In genomic region chr1:213564215-213564659, GRCh38 we compare ENCODE assay signal across 8 cellular contexts.
A peak's percentile ranks its signal among the peaks of the same experiment; 100 is the strongest.
DNase-seq lines count a peak whose midpoint lies in the region; ATAC-seq, FAIRE-seq and TF ChIP-seq lines count a peak whose summit lies in the region.

No MANE protein-coding gene starts in this region.

- POLR2A ChIA-PET in CD8-positive, alpha-beta memory T cell (lab: Charles Lee) = no interaction called here

- no peaks in the 10 kb centered on the region for H3K4me1 Mint-ChIP-seq in CD8-positive, alpha-beta memory T cell

- H3K4me3 Mint-ChIP-seq in CD8-positive, alpha-beta memory T cell = no peak overlapping the region

- H3K27ac Mint-ChIP-seq in CD8-positive, alpha-beta memory T cell = no peak overlapping the region

- H3K9ac ChIP-seq in DND-41 (ENCODE audit: low read depth, low read length) (no peak overlapping the region), MM.1S (ENCODE audit: low read length) (no peak overlapping the region)

- no peak for FAIRE-seq in GM19239 (lab: Jason Lieb, UNC)

- H2AFZ ChIP-seq in DND-41 (ENCODE audit: low read depth, low read length) (no peak overlapping the region), MM.1S (ENCODE audit: low read length) (no peak overlapping the region)

- CTCF ChIA-PET in CD8-positive, alpha-beta memory T cell (lab: Charles Lee) = no interaction called here

- H3K9me3 Mint-ChIP-seq in CD8-positive, alpha-beta memory T cell = peaks cover 2 to 26% (median 16%) of the 10 kb centered on the region in 5 donors

- no peaks in the 10 kb centered on the region for H3K79me2 ChIP-seq in DND-41 (ENCODE audit: insufficient read depth, low read length)
- H3K79me2 ChIP-seq in MM.1S (ENCODE audit: low read length) = no peaks in the 10 kb centered on the region

- H3K4me1 ChIP-seq in DND-41 (ENCODE audit: insufficient read depth, low read length) (no peaks in the 10 kb centered on the region), MM.1S (ENCODE audit: low read length) (no peaks in the 10 kb centered on the region)
- H3K4me1 ChIP-seq in CD8-positive, alpha-beta memory T cell (ENCODE audit: insufficient read depth, low read length) = no peaks in the 10 kb centered on the region

- ATAC-seq in DND-41 (ENCODE audit: insufficient read depth, low read depth) (no peak), HG03571 (IDR thresholded peaks at IDR 0.05; ENCODE audit: unreplicated experiment) (no peak)

- DNase-seq in DND-41 (no peak), MM.1S (peak; percentile 34), SHP77 (lab: John Stamatoyannopoulos, UW) (peak; percentile 49 to 59), kidney epithelial cell (ENCODE audit: low read depth) (no peak), GM19239 (ENCODE audit: insufficient read length, low spot score) (no peak), GM19240 (ENCODE audit: insufficient read length, low spot score) (no peak)
- DNase-seq in CD8-positive, alpha-beta memory T cell = no peak

- no peak overlapping the region for H3K4me2 ChIP-seq in DND-41 (ENCODE audit: insufficient read depth, low read length)
- no peak overlapping the region for H3K4me2 ChIP-seq in MM.1S (ENCODE audit: low read depth, low read length)

- H4K20me1 ChIP-seq in DND-41 (ENCODE audit: insufficient read depth, low read length) (no peaks in the 10 kb centered on the region), MM.1S (ENCODE audit: insufficient read depth, low read length) (no peaks in the 10 kb centered on the region)

- no peak overlapping the region for H3K4me3 ChIP-seq in DND-41 (ENCODE audit: low read depth in 1 of 2, low read length in 2 of 2)
- H3K4me3 ChIP-seq in MM.1S (ENCODE audit: low read length) = no peak overlapping the region
- no peak overlapping the region for H3K4me3 ChIP-seq in kidney epithelial cell (ENCODE audit: low read depth, low read length)
- H3K4me3 ChIP-seq in CD8-positive, alpha-beta memory T cell (ENCODE audit: low read length) = no peak overlapping the region

- H3K9me2 ChIP-seq in MM.1S (replicated peaks; ENCODE audit: insufficient read depth, low read length) = no peaks in the 10 kb centered on the region

- H3K36me3 Mint-ChIP-seq in CD8-positive, alpha-beta memory T cell = no peaks in the 10 kb centered on the region

- H3K36me3 ChIP-seq in DND-41 (ENCODE audit: insufficient read depth, low read length) = no peaks in the 10 kb centered on the region
- no peaks in the 10 kb centered on the region for H3K36me3 ChIP-seq in MM.1S (replicated peaks; ENCODE audit: insufficient read depth, low read length)
- no peaks in the 10 kb centered on the region for H3K36me3 ChIP-seq in kidney epithelial cell (ENCODE audit: control insufficient read depth, insufficient read depth, low read length)
- H3K36me3 ChIP-seq in CD8-positive, alpha-beta memory T cell (ENCODE audit: insufficient read depth, low read length) = no peaks in the 10 kb centered on the region

- H3K27me3 ChIP-seq in DND-41 (ENCODE audit: insufficient read depth, low read length, poor library complexity) (no peaks in the 10 kb centered on the region), MM.1S (replicated peaks; ENCODE audit: insufficient read depth, low read length) (no peaks in the 10 kb centered on the region), kidney epithelial cell (ENCODE audit: control insufficient read depth, insufficient read depth, low read length) (no peaks in the 10 kb centered on the region)
- no peaks in the 10 kb centered on the region for H3K27me3 ChIP-seq in CD8-positive, alpha-beta memory T cell (ENCODE audit: insufficient read depth, low read length, poor library complexity, severe bottlenecking)

- H3K27ac ChIP-seq in DND-41 (ENCODE audit: low read length) = no peak overlapping the region
- no peak overlapping the region for H3K27ac ChIP-seq in MM.1S (ENCODE audit: low read length)
- H3K27ac ChIP-seq in CD8-positive, alpha-beta memory T cell (ENCODE audit: low read depth, low read length) = no peak overlapping the region

- peaks cover 0 to 5% of the 10 kb centered on the region in 2 donors for H3K27me3 Mint-ChIP-seq in CD8-positive, alpha-beta memory T cell

- H3F3A ChIP-seq in MM.1S (ENCODE audit: insufficient read depth, low read length) = no peaks in the 10 kb centered on the region

- TF ChIP-seq CTCF in DND-41 (IDR thresholded peaks at IDR 0.05; ENCODE audit: borderline replicate concordance, extremely low read depth, low read length, poor library complexity, severe bottlenecking) = peak; percentile 47
- peak; percentile 84 for TF ChIP-seq CTCF in MM.1S (IDR thresholded peaks at IDR 0.05; ENCODE audit: low read length)
- peak; percentile 22 for TF ChIP-seq CTCF in kidney epithelial cell (IDR thresholded peaks at IDR 0.05; ENCODE audit: insufficient read depth, low read length, poor library complexity, severe bottlenecking)

- H3K9me3 ChIP-seq in DND-41 (ENCODE audit: insufficient read depth, low read length, severe bottlenecking) = peaks cover 10% of the 10 kb centered on the region
- H3K9me3 ChIP-seq in MM.1S (replicated peaks; ENCODE audit: insufficient read depth, low read length) = no peaks in the 10 kb centered on the region
- no peaks in the 10 kb centered on the region for H3K9me3 ChIP-seq in CD8-positive, alpha-beta memory T cell (ENCODE audit: low read length)

Comparison
In these comparisons a context has a peak if more than half of its experiments do, and no peak if none do; other contexts are left out.
1. DNase-seq: peak in MM.1S (single experiment) and SHP77 (2 of 2); none in DND-41 (single experiment), kidney epithelial cell (single experiment), GM19239 (single experiment), GM19240 (single experiment) and CD8-positive, alpha-beta memory T cell (0 of 5).
2. CTCF ChIP-seq: peak in every context shown above with its lines; median percentile 84 in MM.1S; 47 in DND-41; 22 in kidney epithelial cell.